Comparison of ENCODE assay signal across 8 cellular contexts in the genomic region with DNA sequence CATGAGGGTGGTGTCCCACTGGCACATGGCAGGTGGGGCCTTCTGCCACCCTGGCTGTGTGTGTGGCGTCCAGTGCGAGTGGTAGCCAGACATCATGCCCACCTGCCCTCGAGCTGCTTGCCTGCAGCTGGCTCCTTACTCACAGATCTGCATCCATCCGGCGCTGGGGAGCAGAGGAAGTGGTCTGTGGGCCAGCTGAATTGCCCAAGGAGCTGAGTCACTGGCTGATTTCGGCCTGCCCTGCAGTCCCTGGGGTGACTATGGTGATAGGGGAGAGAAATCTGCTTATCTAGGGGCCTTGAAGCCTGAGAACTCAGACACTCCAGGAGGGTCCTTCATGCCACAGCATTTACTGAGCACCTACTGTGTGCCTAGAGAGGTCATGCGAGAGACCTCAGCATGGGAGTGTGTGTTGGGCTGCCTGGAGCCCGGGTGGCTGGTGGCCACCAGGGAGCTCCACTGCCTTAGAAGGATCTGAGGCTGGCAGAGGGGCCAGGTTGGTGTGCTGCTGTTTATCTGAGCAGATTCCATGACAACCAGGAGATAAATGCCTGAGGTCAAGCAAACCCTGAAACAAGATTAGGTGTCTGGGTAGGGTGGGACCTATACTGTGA. TPM values are rescaled to one million over a fixed set of nuclear protein-coding genes. Genes with fewer than 3 reads are reported as not detected.
DNase-seq lines count a peak whose midpoint lies in the region; ATAC-seq and TF ChIP-seq lines count a peak whose summit lies in the region.

No MANE protein-coding gene starts in this region.

- no peaks in the 10 kb centered on the region for H3K36me3 ChIP-seq in HCT116 (ENCODE audit: control insufficient read depth in 1 of 2, insufficient read depth in 2 of 2, low read length in 2 of 2)
- H3K36me3 ChIP-seq in endodermal cell (ENCODE audit: control insufficient read depth, insufficient read depth, low read length), result no peaks in the 10 kb centered on the region
- peaks cover 5% of the 10 kb centered on the region for H3K36me3 ChIP-seq in muscle layer of colon (ENCODE audit: insufficient read depth, low read length)
- H3K36me3 ChIP-seq in tibial nerve, result peaks cover 0 to 9% (median 0%) of the 10 kb centered on the region in 3 donors

- BruUV-seq in HCT116 (replicated peaks; lab: Mats Ljungman, UMichigan), result no TSS peak

- no peak for DNase-seq in HCT116 (ENCODE audit: low read depth, low spot score)
- DNase-seq in NCI-H2029 (lab: John Stamatoyannopoulos, UW), result peak; percentile 31
- peak; percentile 40 to 49 for DNase-seq in activated CD4-positive, alpha-beta T cell treated with anti-CD3 and anti-CD28 coated beads, Interleukin-2, amount 50 U/mL, for 4 hours
- DNase-seq in endodermal cell, result peak; percentile 87
- peak; percentile 46 to 62 for DNase-seq in tibial nerve (ENCODE audit: low spot score in 2 of 2)
- no peak for DNase-seq in NCI-H1694 (lab: John Stamatoyannopoulos, UW)

- H3K27me3 ChIP-seq in HCT116 (ENCODE audit: insufficient read depth, low read length) (no peaks in the 10 kb centered on the region), endodermal cell (ENCODE audit: control insufficient read depth, insufficient read depth, low read length, poor library complexity, severe bottlenecking) (no peaks in the 10 kb centered on the region), muscle layer of colon (ENCODE audit: control insufficient read depth in 1 of 2, insufficient read depth in 2 of 2, low read length in 2 of 2) (no peaks in the 10 kb centered on the region), tibial nerve (no peaks in the 10 kb centered on the region)

- peak overlapping the region; percentile 46 for H3K4me2 ChIP-seq in HCT116 (ENCODE audit: low read length)

- no peaks in the 10 kb centered on the region for H4K20me1 ChIP-seq in HCT116 (ENCODE audit: insufficient read depth)

- peak overlapping the region; percentile 90 for H3K27ac Mint-ChIP-seq in endodermal cell

- no peaks in the 10 kb centered on the region for H3K36me3 Mint-ChIP-seq in endodermal cell (ENCODE audit: low read depth)

- peak overlapping the region; percentile 48 for H3K9ac ChIP-seq in HCT116 (ENCODE audit: low read length)
- H3K9ac ChIP-seq in endodermal cell (ENCODE audit: extremely low read depth, low read length, poor library complexity, severe bottlenecking), result no peak overlapping the region
- H3K9ac ChIP-seq in muscle layer of colon (ENCODE audit: low read length), result peak overlapping the region; percentile 17

- no peaks in the 10 kb centered on the region for H3K9me2 ChIP-seq in HCT116 (ENCODE audit: insufficient read depth)

- TF ChIP-seq CTCF in HCT116 (IDR thresholded peaks at IDR 0.05 in 2 of 3, conservative IDR thresholded peaks at IDR 0.05 in 1 of 3; ENCODE audit: borderline replicate concordance in 1 of 3, insufficient read depth in 1 of 3, low read depth in 2 of 3, low read length in 2 of 3), result peak in 2 of 3 experiments; percentile 69 to 70; a peak in 4 of 6 replicates
- peak; percentile 81 for TF ChIP-seq CTCF in endodermal cell (conservative IDR thresholded peaks at IDR 0.05)
- peak in 1 of 5 experiments; percentile 9 for TF ChIP-seq CTCF in tibial nerve (IDR thresholded peaks at IDR 0.05)

- peak; percentile 75 for ATAC-seq in HCT116

- H3K4me1 ChIP-seq in HCT116 (ENCODE audit: control insufficient read depth in 1 of 2, insufficient read depth in 2 of 2, low read length in 2 of 2), result peaks cover 61 to 83% of the 10 kb centered on the region in 2 experiments
- peaks cover 11% of the 10 kb centered on the region for H3K4me1 ChIP-seq in endodermal cell (ENCODE audit: control insufficient read depth, insufficient read depth, low read length)
- peaks cover 90% of the 10 kb centered on the region for H3K4me1 ChIP-seq in muscle layer of colon (ENCODE audit: insufficient read depth, low read length)
- H3K4me1 ChIP-seq in tibial nerve, result peaks cover 0 to 98% (median 61%) of the 10 kb centered on the region in 4 donors

- CTCF ChIA-PET in HCT116 (lab: Charles Lee), result interaction anchor here (0.9 to 1.9 kb wide), 7 partner anchors 9 to 79 kb away, joined by 3 to 6 read pairs (median 4); a partner anchor contains a TSS

- no peaks in the 10 kb centered on the region for H3K9me3 Mint-ChIP-seq in endodermal cell

- no peak overlapping the region for H3K4me3 Mint-ChIP-seq in endodermal cell

- no peak for TF ChIP-seq RAD21 in HCT116 (IDR thresholded peaks at IDR 0.05; ENCODE audit: low read depth)

- POLR2A ChIA-PET in HCT116 (lab: Charles Lee), result interaction anchor here (1.2 to 3.4 kb wide), 5 partner anchors 9 to 71 kb away, joined by 3 to 19 read pairs (median 5); a partner anchor contains a TSS

- peak in 1 of 2 donors; percentile 42 for TF ChIP-seq EP300 in tibial nerve (IDR thresholded peaks at IDR 0.05)

- RAD21 ChIA-PET in HCT116 (lab: Charles Lee; ENCODE audit: low non-redundant PET in 1 of 2, low total read pairs in 2 of 2, uncharacterized antibody in 2 of 2, unreplicated experiment in 2 of 2), result interaction anchor here (1.1 to 2.0 kb wide), 3 partner anchors 64 to 74 kb away, joined by 3 to 8 read pairs (median 4); a partner anchor contains a TSS

- H3K27me3 Mint-ChIP-seq in endodermal cell (ENCODE audit: insufficient read depth), result peaks cover 2% of the 10 kb centered on the region

- intact Hi-C loops in HCT116 (cut with micrococcal nuclease), result loop anchor here (1.0 kb wide), 1 partner anchor 70 kb away; no protein-coding TSS in a partner anchor

- no peak overlapping the region for H2AFZ ChIP-seq in HCT116 (ENCODE audit: low read depth, low read length, poor library complexity, severe bottlenecking)

- H3K9me3 ChIP-seq in HCT116 (ENCODE audit: control insufficient read depth in 1 of 2, insufficient read depth in 1 of 2, low read depth in 1 of 2, low read length in 2 of 2), result no peaks in the 10 kb centered on the region
- H3K9me3 ChIP-seq in endodermal cell (ENCODE audit: control insufficient read depth, low read length), result no peaks in the 10 kb centered on the region
- no peaks in the 10 kb centered on the region for H3K9me3 ChIP-seq in muscle layer of colon (ENCODE audit: low read length)
- H3K9me3 ChIP-seq in tibial nerve, result no peaks in the 10 kb centered on the region

- no peaks in the 10 kb centered on the region for H3K79me2 ChIP-seq in HCT116 (ENCODE audit: insufficient read depth, low read length)

- TF ChIP-seq POLR2A in GM10847 (IDR thresholded peaks at IDR 0.05; ENCODE audit: extremely low read depth, insufficient read length) (peak; percentile 25), HCT116 (IDR thresholded peaks at IDR 0.05; ENCODE audit: borderline replicate concordance, extremely low read depth, insufficient read depth, insufficient read length) (no peak), tibial nerve (IDR thresholded peaks at IDR 0.05) (no peak)

- 88 to 93% methylated on average over 5 to 8 of the region's 8 CpGs for WGBS in endodermal cell (ENCODE audit: insufficient coverage in 1 of 2, insufficient read length in 1 of 2), 2 experiments
- WGBS in tibial nerve, 2 donors, result 44 to 49% methylated on average over 7 to 8 of the region's 8 CpGs

- H3K4me3 ChIP-seq in HCT116 (replicated peaks in 1 of 2; ENCODE audit: low read depth in 1 of 2, low read length in 2 of 2) (no peak overlapping the region), endodermal cell (ENCODE audit: low read length) (no peak overlapping the region), muscle layer of colon (ENCODE audit: low read depth in 1 of 2, low read length in 2 of 2) (peak overlapping the region in 1 of 2 donors; percentile 14), tibial nerve (no peak overlapping the region)

- peaks cover 27% of the 10 kb centered on the region for H3K4me1 Mint-ChIP-seq in endodermal cell

- H3K27ac ChIP-seq in HCT116 (ENCODE audit: low read depth, low read length) (peak overlapping the region; percentile 44; the same call in 1 of the 2 replicates), endodermal cell (ENCODE audit: low read depth, low read length) (no peak overlapping the region), muscle layer of colon (ENCODE audit: low read depth, low read length) (peak overlapping the region; percentile 79), tibial nerve (peak overlapping the region in 3 of 4 donors; percentile 60 to 86 (median 70))

TF ChIP-seq in HCT116, 20 proteins besides CTCF, POLR2A, EP300 and RAD21 (continues in another document):
- no peak for TF ChIP-seq SRF (IDR thresholded peaks at IDR 0.05; ENCODE audit: low read depth)
- TF ChIP-seq EZH2phosphoT487 (IDR thresholded peaks at IDR 0.05; ENCODE audit: borderline replicate concordance), result no peak
- no peak for TF ChIP-seq YY1 (IDR thresholded peaks at IDR 0.05; ENCODE audit: extremely low read depth, insufficient replicate concordance, low read depth, low read length)
- TF ChIP-seq SP1 (IDR thresholded peaks at IDR 0.05; ENCODE audit: low read depth), result no peak
- TF ChIP-seq POLR2AphosphoS5 (IDR thresholded peaks at IDR 0.05; ENCODE audit: low read depth, low read length), result peak; percentile 12; the same call in 1 of the 2 replicates
- TF ChIP-seq TCF7L2 (IDR thresholded peaks at IDR 0.05; ENCODE audit: borderline replicate concordance, extremely low read depth, insufficient read depth, insufficient read length), result no peak
- no peak for TF ChIP-seq CBX3 (IDR thresholded peaks at IDR 0.05; ENCODE audit: low read depth)
- no peak for TF ChIP-seq SIN3A (IDR thresholded peaks at IDR 0.05; ENCODE audit: low read depth)
- 0 out of 2 replicates have a peak, but pooled peaks have one; percentile 32 for TF ChIP-seq ZFX (IDR thresholded peaks at IDR 0.05)
- TF ChIP-seq ELF1 (IDR thresholded peaks at IDR 0.05; ENCODE audit: borderline replicate concordance, low read depth), result no peak
- no peak for TF ChIP-seq CEBPB (IDR thresholded peaks at IDR 0.05; ENCODE audit: low read depth)
- no peak for TF ChIP-seq FOSL1 (IDR thresholded peaks at IDR 0.05; ENCODE audit: low read depth)
- TF ChIP-seq, protein P1, sequence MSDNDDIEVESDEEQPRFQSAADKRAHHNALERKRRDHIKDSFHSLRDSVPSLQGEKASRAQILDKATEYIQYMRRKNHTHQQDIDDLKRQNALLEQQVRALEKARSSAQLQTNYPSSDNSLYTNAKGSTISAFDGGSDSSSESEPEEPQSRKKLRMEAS (IDR thresholded peaks at IDR 0.05), result no peak
- no peak for TF ChIP-seq ZNF274 (IDR thresholded peaks at IDR 0.05; ENCODE audit: low read depth, low read length)
- no peak for TF ChIP-seq JUND (IDR thresholded peaks at IDR 0.05)

RNA-seq across cellular contexts. Expression of a gene that starts 57.1 kb away (rescaled TPM):
- total RNA-seq in HCT116 (2021; ENCODE audit: unreplicated experiment), result 9.9 TPM
- 6.8 and 9.1 TPM in 2 replicates for polyA plus RNA-seq in HCT116 (2012)
- 1 to 10 TPM; 4.9 to 8.2 TPM for total RNA-seq in endodermal cell
- polyA plus RNA-seq in endodermal cell (2013, experiment 1 of 2), result 2.2 TPM
- 2.2 TPM for polyA plus RNA-seq in endodermal cell (2013, experiment 2 of 2)
- total RNA-seq in tibial nerve, result 10 to 100 TPM; 11.3 to 19.0 (median 16.3) TPM

Comparison
In these comparisons a context has a peak if more than half of its experiments do, and no peak if none do; other contexts are left out.
1. DNase-seq: peak in NCI-H2029 (single experiment), activated CD4-positive, alpha-beta T cell treated with anti-CD3 and anti-CD28 coated beads, Interleukin-2, amount 50 U/mL, for 4 hours (2 of 2), endodermal cell (single experiment) and tibial nerve (2 of 2); none in HCT116 (single experiment) and NCI-H1694 (single experiment).